Comparison of ENCODE assay signal across 2 cellular contexts in genomic region chr6:50816947-50817637, GRCh38.
TF ChIP-seq lines count a peak whose summit lies in the region.

No MANE protein-coding gene starts in this region.

TF ChIP-seq in H1, 55 proteins besides CTCF, POLR2A, EP300 and RAD21:
- TF ChIP-seq MAFK (IDR thresholded peaks at IDR 0.05; ENCODE audit: low read depth, low read length) = no peak
- TF ChIP-seq SP2 (IDR thresholded peaks at IDR 0.05; ENCODE audit: low read length) = no peak
- TF ChIP-seq YY1 (IDR thresholded peaks at IDR 0.05; ENCODE audit: low read depth, low read length) = no peak
- peak; percentile 81 for TF ChIP-seq SUZ12 (IDR thresholded peaks at IDR 0.05; ENCODE audit: low read length)
- TF ChIP-seq GTF2F1 (IDR thresholded peaks at IDR 0.05; ENCODE audit: borderline replicate concordance, low read depth, low read length) = no peak
- no peak for TF ChIP-seq SRF (IDR thresholded peaks at IDR 0.05; ENCODE audit: low read depth, low read length)
- TF ChIP-seq EZH2 (IDR thresholded peaks at IDR 0.05; ENCODE audit: low read depth, low read length, severe bottlenecking) = peak; percentile 66
- TF ChIP-seq KDM5A (IDR thresholded peaks at IDR 0.05; ENCODE audit: low read length) = no peak
- no peak for TF ChIP-seq RFX5 (IDR thresholded peaks at IDR 0.05; ENCODE audit: borderline replicate concordance, low read depth, low read length)
- no peak for TF ChIP-seq BCL11A (IDR thresholded peaks at IDR 0.05; ENCODE audit: low read depth in 2 of 2, low read length in 2 of 2)
- no peak for TF ChIP-seq TCF12 (IDR thresholded peaks at IDR 0.05; ENCODE audit: low read depth, low read length)
- no peak for TF ChIP-seq BACH1 (IDR thresholded peaks at IDR 0.05; ENCODE audit: low read length)
- no peak for TF ChIP-seq RXRA (IDR thresholded peaks at IDR 0.05; ENCODE audit: insufficient read depth, low read depth, low read length)
- TF ChIP-seq RNF2 (IDR thresholded peaks at IDR 0.05; ENCODE audit: borderline replicate concordance, low read depth, low read length, missing control alignments, poor library complexity, severe bottlenecking) = peak; percentile 99
- TF ChIP-seq CBX8 (IDR thresholded peaks at IDR 0.05; ENCODE audit: borderline replicate concordance, low read depth, low read length) = peak; percentile 72; the same call in 1 of the 2 replicates

TF ChIP-seq in neural cell, 6 proteins besides CTCF, POLR2A, EP300 and RAD21:
- TF ChIP-seq MXI1 (conservative IDR thresholded peaks at IDR 0.05; ENCODE audit: poor library complexity, severe bottlenecking) (no peak), POLR2AphosphoS5 (IDR thresholded peaks at IDR 0.05) (peak; percentile 38)
